In the genomic region with DNA sequence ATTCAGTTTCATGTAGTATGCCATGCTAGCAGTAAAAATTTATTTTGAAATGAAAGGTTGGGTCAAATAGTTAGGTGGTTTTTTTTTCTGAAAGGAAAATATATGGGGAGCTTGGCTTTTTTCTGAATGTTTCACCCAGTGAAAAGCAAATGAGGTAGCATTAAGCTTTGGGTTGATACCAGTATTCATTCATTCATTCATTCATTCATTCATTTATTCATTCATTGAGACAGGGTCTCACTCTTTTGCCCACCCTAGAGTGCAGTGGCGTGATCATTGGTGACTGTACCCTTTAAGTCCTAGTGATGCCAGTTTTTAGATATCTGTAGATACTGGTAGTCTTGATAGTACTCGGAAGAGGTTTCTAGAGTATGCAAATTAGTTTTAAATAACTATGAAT, we compare ENCODE assay signal across 8 cellular contexts. TPM values are rescaled to one million over a fixed set of nuclear protein-coding genes. Genes with fewer than 3 reads are reported as not detected.
"Had no signal": no experiment of that assay in that cellular context is flagged by ENCODE, and none has a peak within 500 bp of the region (broad histone marks: within the 10 kb centered on the region; RNA-seq: fewer than 3 reads in every experiment).

No MANE protein-coding gene starts in this region.

- H3K9me3 Mint-ChIP-seq: IgD-negative memory B cell had no signal

- ATAC-seq: HepG2 had no signal

- H3K4me3 Mint-ChIP-seq: IgD-negative memory B cell had no signal

- H3K27ac ChIP-seq: HL-60, KMS-11 had no signal

- H3K4me2 ChIP-seq: KMS-11 had no signal

- FAIRE-seq: HepG2, HTR-8/SVneo had no signal

- H3K27me3 Mint-ChIP-seq: IgD-negative memory B cell had no signal

- DNase-seq: IMR-90, KBM-7, KG1 had no signal

- H3K4me1 Mint-ChIP-seq: IgD-negative memory B cell had no signal

- H3K9ac ChIP-seq: KMS-11 had no signal

- H3K27ac Mint-ChIP-seq: IgD-negative memory B cell had no signal

RNA-seq across cellular contexts. Expression of gene LRRC70, which starts 42.4 kb away (rescaled TPM):
- polyA plus RNA-seq: IgD-negative memory B cell had no signal
